ENCODE assay signal across 1 cellular context in the genomic region with DNA sequence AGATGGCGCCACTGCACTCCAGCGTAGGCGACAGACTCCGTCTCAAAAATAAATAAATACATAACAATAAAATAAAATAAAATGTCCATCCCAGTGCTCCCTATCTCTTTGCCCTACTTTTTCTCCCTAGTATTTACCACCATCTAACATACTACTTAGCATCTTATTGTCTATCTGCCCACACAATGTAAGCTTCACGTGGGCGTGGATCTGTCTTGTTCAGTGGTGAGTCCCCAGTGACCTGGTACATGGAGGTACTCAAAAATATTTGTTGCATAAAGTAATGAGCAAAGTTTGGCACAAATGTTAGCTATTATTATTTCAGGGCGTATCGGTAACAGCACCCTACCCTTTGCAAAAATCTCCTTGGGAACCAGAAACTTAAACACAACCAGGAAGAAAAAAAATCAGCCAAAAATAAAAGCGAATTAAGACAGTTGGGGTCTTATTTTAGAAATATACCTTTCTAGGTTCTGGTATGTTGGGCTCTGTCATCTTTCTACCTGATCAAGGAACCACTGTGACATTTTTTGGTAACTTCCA.
TF ChIP-seq lines count a peak whose summit lies in the region.

No MANE protein-coding gene starts in this region.

TF ChIP-seq in GM12878, 131 proteins besides CTCF, POLR2A, EP300 and RAD21 (continued from another document):
- no peak for TF ChIP-seq RB1 (IDR thresholded peaks at IDR 0.05; ENCODE audit: borderline replicate concordance)
- TF ChIP-seq GATAD2B (conservative IDR thresholded peaks at IDR 0.05; ENCODE audit: low read depth): no peak
- TF ChIP-seq ZNF217 (IDR thresholded peaks at IDR 0.05): no peak
- no peak for TF ChIP-seq ZNF274 (IDR thresholded peaks at IDR 0.05; ENCODE audit: insufficient read depth, insufficient read length)
- no peak for TF ChIP-seq MEF2B (IDR thresholded peaks at IDR 0.05; ENCODE audit: partially characterized antibody, poor library complexity, severe bottlenecking)
- no peak for TF ChIP-seq ZZZ3 (IDR thresholded peaks at IDR 0.05; ENCODE audit: control insufficient read depth, insufficient read length, low read depth)
- TF ChIP-seq, protein P1, sequence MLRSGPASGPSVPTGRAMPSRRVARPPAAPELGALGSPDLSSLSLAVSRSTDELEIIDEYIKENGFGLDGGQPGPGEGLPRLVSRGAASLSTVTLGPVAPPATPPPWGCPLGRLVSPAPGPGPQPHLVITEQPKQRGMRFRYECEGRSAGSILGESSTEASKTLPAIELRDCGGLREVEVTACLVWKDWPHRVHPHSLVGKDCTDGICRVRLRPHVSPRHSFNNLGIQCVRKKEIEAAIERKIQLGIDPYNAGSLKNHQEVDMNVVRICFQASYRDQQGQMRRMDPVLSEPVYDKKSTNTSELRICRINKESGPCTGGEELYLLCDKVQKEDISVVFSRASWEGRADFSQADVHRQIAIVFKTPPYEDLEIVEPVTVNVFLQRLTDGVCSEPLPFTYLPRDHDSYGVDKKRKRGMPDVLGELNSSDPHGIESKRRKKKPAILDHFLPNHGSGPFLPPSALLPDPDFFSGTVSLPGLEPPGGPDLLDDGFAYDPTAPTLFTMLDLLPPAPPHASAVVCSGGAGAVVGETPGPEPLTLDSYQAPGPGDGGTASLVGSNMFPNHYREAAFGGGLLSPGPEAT (IDR thresholded peaks at IDR 0.05; ENCODE audit: low read depth): no peak
- TF ChIP-seq, protein P2, sequence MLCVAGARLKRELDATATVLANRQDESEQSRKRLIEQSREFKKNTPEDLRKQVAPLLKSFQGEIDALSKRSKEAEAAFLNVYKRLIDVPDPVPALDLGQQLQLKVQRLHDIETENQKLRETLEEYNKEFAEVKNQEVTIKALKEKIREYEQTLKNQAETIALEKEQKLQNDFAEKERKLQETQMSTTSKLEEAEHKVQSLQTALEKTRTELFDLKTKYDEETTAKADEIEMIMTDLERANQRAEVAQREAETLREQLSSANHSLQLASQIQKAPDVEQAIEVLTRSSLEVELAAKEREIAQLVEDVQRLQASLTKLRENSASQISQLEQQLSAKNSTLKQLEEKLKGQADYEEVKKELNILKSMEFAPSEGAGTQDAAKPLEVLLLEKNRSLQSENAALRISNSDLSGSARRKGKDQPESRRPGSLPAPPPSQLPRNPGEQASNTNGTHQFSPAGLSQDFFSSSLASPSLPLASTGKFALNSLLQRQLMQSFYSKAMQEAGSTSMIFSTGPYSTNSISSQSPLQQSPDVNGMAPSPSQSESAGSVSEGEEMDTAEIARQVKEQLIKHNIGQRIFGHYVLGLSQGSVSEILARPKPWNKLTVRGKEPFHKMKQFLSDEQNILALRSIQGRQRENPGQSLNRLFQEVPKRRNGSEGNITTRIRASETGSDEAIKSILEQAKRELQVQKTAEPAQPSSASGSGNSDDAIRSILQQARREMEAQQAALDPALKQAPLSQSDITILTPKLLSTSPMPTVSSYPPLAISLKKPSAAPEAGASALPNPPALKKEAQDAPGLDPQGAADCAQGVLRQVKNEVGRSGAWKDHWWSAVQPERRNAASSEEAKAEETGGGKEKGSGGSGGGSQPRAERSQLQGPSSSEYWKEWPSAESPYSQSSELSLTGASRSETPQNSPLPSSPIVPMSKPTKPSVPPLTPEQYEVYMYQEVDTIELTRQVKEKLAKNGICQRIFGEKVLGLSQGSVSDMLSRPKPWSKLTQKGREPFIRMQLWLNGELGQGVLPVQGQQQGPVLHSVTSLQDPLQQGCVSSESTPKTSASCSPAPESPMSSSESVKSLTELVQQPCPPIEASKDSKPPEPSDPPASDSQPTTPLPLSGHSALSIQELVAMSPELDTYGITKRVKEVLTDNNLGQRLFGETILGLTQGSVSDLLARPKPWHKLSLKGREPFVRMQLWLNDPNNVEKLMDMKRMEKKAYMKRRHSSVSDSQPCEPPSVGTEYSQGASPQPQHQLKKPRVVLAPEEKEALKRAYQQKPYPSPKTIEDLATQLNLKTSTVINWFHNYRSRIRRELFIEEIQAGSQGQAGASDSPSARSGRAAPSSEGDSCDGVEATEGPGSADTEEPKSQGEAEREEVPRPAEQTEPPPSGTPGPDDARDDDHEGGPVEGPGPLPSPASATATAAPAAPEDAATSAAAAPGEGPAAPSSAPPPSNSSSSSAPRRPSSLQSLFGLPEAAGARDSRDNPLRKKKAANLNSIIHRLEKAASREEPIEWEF (IDR thresholded peaks at IDR 0.05; ENCODE audit: insufficient replicate concordance, low read depth, low read length): no peak
- 0 out of 2 replicates have a peak, but pooled peaks have one; percentile 29 for TF ChIP-seq PAX8 (IDR thresholded peaks at IDR 0.05)
- no peak for TF ChIP-seq JUNB (IDR thresholded peaks at IDR 0.05)
- TF ChIP-seq NFXL1 (IDR thresholded peaks at IDR 0.05; ENCODE audit: borderline replicate concordance): no peak
- TF ChIP-seq GABPA (IDR thresholded peaks at IDR 0.05; ENCODE audit: low read depth): no peak
- TF ChIP-seq, protein P3, sequence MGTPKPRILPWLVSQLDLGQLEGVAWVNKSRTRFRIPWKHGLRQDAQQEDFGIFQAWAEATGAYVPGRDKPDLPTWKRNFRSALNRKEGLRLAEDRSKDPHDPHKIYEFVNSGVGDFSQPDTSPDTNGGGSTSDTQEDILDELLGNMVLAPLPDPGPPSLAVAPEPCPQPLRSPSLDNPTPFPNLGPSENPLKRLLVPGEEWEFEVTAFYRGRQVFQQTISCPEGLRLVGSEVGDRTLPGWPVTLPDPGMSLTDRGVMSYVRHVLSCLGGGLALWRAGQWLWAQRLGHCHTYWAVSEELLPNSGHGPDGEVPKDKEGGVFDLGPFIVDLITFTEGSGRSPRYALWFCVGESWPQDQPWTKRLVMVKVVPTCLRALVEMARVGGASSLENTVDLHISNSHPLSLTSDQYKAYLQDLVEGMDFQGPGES (IDR thresholded peaks at IDR 0.05): no peak
- TF ChIP-seq, protein P4, sequence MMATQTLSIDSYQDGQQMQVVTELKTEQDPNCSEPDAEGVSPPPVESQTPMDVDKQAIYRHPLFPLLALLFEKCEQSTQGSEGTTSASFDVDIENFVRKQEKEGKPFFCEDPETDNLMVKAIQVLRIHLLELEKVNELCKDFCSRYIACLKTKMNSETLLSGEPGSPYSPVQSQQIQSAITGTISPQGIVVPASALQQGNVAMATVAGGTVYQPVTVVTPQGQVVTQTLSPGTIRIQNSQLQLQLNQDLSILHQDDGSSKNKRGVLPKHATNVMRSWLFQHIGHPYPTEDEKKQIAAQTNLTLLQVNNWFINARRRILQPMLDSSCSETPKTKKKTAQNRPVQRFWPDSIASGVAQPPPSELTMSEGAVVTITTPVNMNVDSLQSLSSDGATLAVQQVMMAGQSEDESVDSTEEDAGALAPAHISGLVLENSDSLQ (IDR thresholded peaks at IDR 0.05): no peak
- no peak for TF ChIP-seq CREB1 (IDR thresholded peaks at IDR 0.05; ENCODE audit: low read depth)
- no peak for TF ChIP-seq MTA2 (IDR thresholded peaks at IDR 0.05; ENCODE audit: low read depth)
- TF ChIP-seq, protein P5, sequence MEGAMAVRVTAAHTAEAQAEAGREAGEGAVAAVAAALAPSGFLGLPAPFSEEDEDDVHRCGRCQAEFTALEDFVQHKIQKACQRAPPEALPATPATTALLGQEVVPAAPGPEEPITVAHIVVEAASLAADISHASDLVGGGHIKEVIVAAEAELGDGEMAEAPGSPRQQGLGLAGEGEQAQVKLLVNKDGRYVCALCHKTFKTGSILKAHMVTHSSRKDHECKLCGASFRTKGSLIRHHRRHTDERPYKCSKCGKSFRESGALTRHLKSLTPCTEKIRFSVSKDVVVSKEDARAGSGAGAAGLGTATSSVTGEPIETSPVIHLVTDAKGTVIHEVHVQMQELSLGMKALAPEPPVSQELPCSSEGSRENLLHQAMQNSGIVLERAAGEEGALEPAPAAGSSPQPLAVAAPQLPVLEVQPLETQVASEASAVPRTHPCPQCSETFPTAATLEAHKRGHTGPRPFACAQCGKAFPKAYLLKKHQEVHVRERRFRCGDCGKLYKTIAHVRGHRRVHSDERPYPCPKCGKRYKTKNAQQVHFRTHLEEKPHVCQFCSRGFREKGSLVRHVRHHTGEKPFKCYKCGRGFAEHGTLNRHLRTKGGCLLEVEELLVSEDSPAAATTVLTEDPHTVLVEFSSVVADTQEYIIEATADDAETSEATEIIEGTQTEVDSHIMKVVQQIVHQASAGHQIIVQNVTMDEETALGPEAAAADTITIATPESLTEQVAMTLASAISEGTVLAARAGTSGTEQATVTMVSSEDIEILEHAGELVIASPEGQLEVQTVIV (IDR thresholded peaks at IDR 0.05; ENCODE audit: borderline replicate concordance, partially characterized antibody): no peak
- no peak for TF ChIP-seq SREBF2 (IDR thresholded peaks at IDR 0.05; ENCODE audit: low read length)
- TF ChIP-seq RFX5 (IDR thresholded peaks at IDR 0.05; ENCODE audit: low read depth, low read length): no peak
- TF ChIP-seq MXI1 (IDR thresholded peaks at IDR 0.05; ENCODE audit: low read depth, low read length): no peak
- peak in 1 of 2 experiments; percentile 32; a peak in 1 of 3 replicates for TF ChIP-seq EGR1 (IDR thresholded peaks at IDR 0.05; ENCODE audit: borderline replicate concordance in 1 of 2, low read depth in 2 of 2, low read length in 2 of 2)
- no peak for TF ChIP-seq PML (IDR thresholded peaks at IDR 0.05; ENCODE audit: low read length)
- TF ChIP-seq, protein P6, sequence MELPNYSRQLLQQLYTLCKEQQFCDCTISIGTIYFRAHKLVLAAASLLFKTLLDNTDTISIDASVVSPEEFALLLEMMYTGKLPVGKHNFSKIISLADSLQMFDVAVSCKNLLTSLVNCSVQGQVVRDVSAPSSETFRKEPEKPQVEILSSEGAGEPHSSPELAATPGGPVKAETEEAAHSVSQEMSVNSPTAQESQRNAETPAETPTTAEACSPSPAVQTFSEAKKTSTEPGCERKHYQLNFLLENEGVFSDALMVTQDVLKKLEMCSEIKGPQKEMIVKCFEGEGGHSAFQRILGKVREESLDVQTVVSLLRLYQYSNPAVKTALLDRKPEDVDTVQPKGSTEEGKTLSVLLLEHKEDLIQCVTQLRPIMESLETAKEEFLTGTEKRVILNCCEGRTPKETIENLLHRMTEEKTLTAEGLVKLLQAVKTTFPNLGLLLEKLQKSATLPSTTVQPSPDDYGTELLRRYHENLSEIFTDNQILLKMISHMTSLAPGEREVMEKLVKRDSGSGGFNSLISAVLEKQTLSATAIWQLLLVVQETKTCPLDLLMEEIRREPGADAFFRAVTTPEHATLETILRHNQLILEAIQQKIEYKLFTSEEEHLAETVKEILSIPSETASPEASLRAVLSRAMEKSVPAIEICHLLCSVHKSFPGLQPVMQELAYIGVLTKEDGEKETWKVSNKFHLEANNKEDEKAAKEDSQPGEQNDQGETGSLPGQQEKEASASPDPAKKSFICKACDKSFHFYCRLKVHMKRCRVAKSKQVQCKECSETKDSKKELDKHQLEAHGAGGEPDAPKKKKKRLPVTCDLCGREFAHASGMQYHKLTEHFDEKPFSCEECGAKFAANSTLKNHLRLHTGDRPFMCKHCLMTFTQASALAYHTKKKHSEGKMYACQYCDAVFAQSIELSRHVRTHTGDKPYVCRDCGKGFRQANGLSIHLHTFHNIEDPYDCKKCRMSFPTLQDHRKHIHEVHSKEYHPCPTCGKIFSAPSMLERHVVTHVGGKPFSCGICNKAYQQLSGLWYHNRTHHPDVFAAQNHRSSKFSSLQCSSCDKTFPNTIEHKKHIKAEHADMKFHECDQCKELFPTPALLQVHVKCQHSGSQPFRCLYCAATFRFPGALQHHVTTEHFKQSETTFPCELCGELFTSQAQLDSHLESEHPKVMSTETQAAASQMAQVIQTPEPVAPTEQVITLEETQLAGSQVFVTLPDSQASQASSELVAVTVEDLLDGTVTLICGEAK (IDR thresholded peaks at IDR 0.05; ENCODE audit: borderline replicate concordance): peak; percentile 31; the same call in 1 of the 2 replicates
- TF ChIP-seq, protein P7, sequence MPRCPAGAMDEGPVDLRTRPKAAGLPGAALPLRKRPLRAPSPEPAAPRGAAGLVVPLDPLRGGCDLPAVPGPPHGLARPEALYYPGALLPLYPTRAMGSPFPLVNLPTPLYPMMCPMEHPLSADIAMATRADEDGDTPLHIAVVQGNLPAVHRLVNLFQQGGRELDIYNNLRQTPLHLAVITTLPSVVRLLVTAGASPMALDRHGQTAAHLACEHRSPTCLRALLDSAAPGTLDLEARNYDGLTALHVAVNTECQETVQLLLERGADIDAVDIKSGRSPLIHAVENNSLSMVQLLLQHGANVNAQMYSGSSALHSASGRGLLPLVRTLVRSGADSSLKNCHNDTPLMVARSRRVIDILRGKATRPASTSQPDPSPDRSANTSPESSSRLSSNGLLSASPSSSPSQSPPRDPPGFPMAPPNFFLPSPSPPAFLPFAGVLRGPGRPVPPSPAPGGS (IDR thresholded peaks at IDR 0.05; ENCODE audit: borderline replicate concordance, insufficient read depth, low read depth, low read length, poor library complexity, severe bottlenecking): no peak
- TF ChIP-seq, protein P8, sequence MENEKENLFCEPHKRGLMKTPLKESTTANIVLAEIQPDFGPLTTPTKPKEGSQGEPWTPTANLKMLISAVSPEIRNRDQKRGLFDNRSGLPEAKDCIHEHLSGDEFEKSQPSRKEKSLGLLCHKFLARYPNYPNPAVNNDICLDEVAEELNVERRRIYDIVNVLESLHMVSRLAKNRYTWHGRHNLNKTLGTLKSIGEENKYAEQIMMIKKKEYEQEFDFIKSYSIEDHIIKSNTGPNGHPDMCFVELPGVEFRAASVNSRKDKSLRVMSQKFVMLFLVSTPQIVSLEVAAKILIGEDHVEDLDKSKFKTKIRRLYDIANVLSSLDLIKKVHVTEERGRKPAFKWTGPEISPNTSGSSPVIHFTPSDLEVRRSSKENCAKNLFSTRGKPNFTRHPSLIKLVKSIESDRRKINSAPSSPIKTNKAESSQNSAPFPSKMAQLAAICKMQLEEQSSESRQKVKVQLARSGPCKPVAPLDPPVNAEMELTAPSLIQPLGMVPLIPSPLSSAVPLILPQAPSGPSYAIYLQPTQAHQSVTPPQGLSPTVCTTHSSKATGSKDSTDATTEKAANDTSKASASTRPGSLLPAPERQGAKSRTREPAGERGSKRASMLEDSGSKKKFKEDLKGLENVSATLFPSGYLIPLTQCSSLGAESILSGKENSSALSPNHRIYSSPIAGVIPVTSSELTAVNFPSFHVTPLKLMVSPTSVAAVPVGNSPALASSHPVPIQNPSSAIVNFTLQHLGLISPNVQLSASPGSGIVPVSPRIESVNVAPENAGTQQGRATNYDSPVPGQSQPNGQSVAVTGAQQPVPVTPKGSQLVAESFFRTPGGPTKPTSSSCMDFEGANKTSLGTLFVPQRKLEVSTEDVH (IDR thresholded peaks at IDR 0.05; ENCODE audit: low read depth, partially characterized antibody): no peak
- no peak for TF ChIP-seq FOS (IDR thresholded peaks at IDR 0.05; ENCODE audit: borderline replicate concordance, extremely low read depth, insufficient read length)
- no peak for TF ChIP-seq YY1 (IDR thresholded peaks at IDR 0.05; ENCODE audit: low read depth, low read length)
- peak in 1 of 2 experiments; percentile 35; a peak in 1 of 4 replicates for TF ChIP-seq IKZF2 (IDR thresholded peaks at IDR 0.05)
- TF ChIP-seq ZNF622 (IDR thresholded peaks at IDR 0.05): no peak
